In the genomic region with DNA sequence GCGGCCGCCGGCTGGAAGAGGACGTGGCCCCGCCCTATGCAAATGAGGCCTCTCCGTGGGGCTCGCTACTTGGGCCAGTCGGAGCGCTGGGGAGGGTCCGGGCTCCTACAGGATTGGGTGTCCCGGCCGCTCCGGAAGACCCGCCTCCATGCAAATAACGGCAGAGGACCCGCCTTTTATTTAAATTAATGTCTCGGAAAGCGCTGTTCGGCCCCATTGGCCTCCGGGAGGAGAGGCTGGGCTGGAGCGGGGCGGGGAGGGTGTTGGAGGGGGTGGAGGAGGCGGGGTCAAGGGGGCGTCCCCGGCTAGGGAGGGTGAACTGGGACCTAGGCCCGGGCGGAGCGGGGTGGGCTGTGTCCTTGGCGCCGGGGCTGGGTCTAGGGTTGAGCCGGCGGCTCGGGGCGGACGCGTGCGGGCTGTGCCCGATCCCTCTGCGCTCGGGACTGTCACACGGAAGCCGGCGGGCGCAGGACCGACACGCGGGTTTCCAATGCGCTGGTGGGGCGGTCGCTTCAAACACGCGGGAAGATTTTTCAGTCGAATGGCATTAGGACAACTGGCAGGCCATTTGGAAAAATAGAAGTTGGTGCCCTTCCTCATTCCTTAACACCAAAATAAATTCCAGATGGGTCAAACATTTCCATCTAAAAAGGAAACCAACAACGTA, we compare ENCODE assay signal across 8 cellular contexts. TPM values are rescaled to one million over a fixed set of nuclear protein-coding genes. Genes with fewer than 3 reads are reported as not detected.
DNase-seq lines count a peak whose midpoint lies in the region; ATAC-seq and TF ChIP-seq lines count a peak whose summit lies in the region.

No MANE protein-coding gene starts in this region.

- peak overlapping the region; percentile 80 for H3K4me3 ChIP-seq in GM08714 (ENCODE audit: low read length)
- peak overlapping the region; percentile 91 for H3K4me3 ChIP-seq in SK-N-MC
- H3K4me3 ChIP-seq in testis = peak overlapping the region; percentile 80 to 95

- H3K27me3 ChIP-seq in testis = no peaks in the 10 kb centered on the region

- H3K27me3 Mint-ChIP-seq in activated naive CD4-positive, alpha-beta T cell treated with anti-CD3 and anti-CD28 coated beads, Interleukin-2, amount 50 U/mL, for 24 hours = no peaks in the 10 kb centered on the region

- TF ChIP-seq CTCF in omental fat pad (IDR thresholded peaks at IDR 0.05) (no peak), testis (IDR thresholded peaks at IDR 0.05) (no peak)

- no peak for TF ChIP-seq POLR2A in testis (IDR thresholded peaks at IDR 0.05)

- H3K27ac ChIP-seq in SK-N-MC = peak overlapping the region; percentile 64
- H3K27ac ChIP-seq in testis = peak overlapping the region; percentile 56 to 92

- peak overlapping the region; percentile 94 for H3K4me3 Mint-ChIP-seq in activated naive CD4-positive, alpha-beta T cell treated with anti-CD3 and anti-CD28 coated beads, Interleukin-2, amount 50 U/mL, for 24 hours

- H3K9me3 ChIP-seq in SK-N-MC (ENCODE audit: low read depth, low read length) = no peaks in the 10 kb centered on the region
- no peaks in the 10 kb centered on the region for H3K9me3 ChIP-seq in testis

- intact Hi-C loops in testis (cut with DNase I; ENCODE audit: low total_unique reads) = no loop called here

- 0% methylated on average over 29 to 54 of the region's 54 CpGs for WGBS in testis, 2 donors

- peaks cover 5% of the 10 kb centered on the region for H3K36me3 Mint-ChIP-seq in activated naive CD4-positive, alpha-beta T cell treated with anti-CD3 and anti-CD28 coated beads, Interleukin-2, amount 50 U/mL, for 24 hours

- H3K36me3 ChIP-seq in SK-N-MC (ENCODE audit: insufficient read depth, low read length) (peaks cover 9% of the 10 kb centered on the region; the same call in 1 of the 2 replicates), testis (ENCODE audit: low read depth, missing control alignments) (no peaks in the 10 kb centered on the region)

- H3K4me1 Mint-ChIP-seq in activated naive CD4-positive, alpha-beta T cell treated with anti-CD3 and anti-CD28 coated beads, Interleukin-2, amount 50 U/mL, for 24 hours = peaks cover 28% of the 10 kb centered on the region

- peak; percentile 97 for DNase-seq in NCI-H1048 (lab: John Stamatoyannopoulos, UW)
- peak; percentile 83 for DNase-seq in SK-N-MC (ENCODE audit: low read depth, low spot score)
- DNase-seq in glomerular visceral epithelial cell (ENCODE audit: extremely low spot score) = peak; percentile 99
- peak; percentile 83 for DNase-seq in omental fat pad (ENCODE audit: low spot score)
- peak; percentile 100 for DNase-seq in testis

- H3K27ac Mint-ChIP-seq in activated naive CD4-positive, alpha-beta T cell treated with anti-CD3 and anti-CD28 coated beads, Interleukin-2, amount 50 U/mL, for 24 hours = peak overlapping the region; percentile 51

- no peaks in the 10 kb centered on the region for H3K9me3 Mint-ChIP-seq in activated naive CD4-positive, alpha-beta T cell treated with anti-CD3 and anti-CD28 coated beads, Interleukin-2, amount 50 U/mL, for 24 hours

- peaks cover 18% of the 10 kb centered on the region for H3K4me1 ChIP-seq in testis

- H3K9ac ChIP-seq in SK-N-MC (ENCODE audit: insufficient read length) = peak overlapping the region; percentile 85

- peak; percentile 87 for ATAC-seq in HG02588 (IDR thresholded peaks at IDR 0.05; ENCODE audit: unreplicated experiment)
- ATAC-seq in omental fat pad (ENCODE audit: low FRiP score) = peak; percentile 98

RNA-seq across cellular contexts. Expression of gene POLM, which starts 0.3 kb away (rescaled TPM):
- total RNA-seq in omental fat pad (10 to 100 TPM; 10.0 to 43.5 (median 21.3) TPM), testis (10 to 100 TPM; 43.4 to 63.7 TPM)
- polyA plus RNA-seq in testis (ENCODE audit: insufficient read depth, low read depth, low replicate concordance) = 11.7 TPM

RNA-seq across cellular contexts. Expression of gene PGAM2, which starts 17.3 kb away (rescaled TPM):
- total RNA-seq in omental fat pad (not detected), testis (100 to 1,000 TPM in 1 of 2 donors, 10 to 100 TPM in 1; 85.1 to 139 TPM)
- polyA plus RNA-seq in testis (ENCODE audit: insufficient read depth, low read depth, low replicate concordance) = 298 TPM

RNA-seq across cellular contexts. Expression of gene AEBP1, which starts 21.5 kb away (rescaled TPM):
- total RNA-seq in omental fat pad (100 to 1,000 TPM in 3 of 4 donors, 10 to 100 TPM in 1; 64.9 to 209 (median 163) TPM), testis (100 to 1,000 TPM in 1 of 2 donors, 10 to 100 TPM in 1; 74.5 to 102 TPM)
- polyA plus RNA-seq in testis (ENCODE audit: insufficient read depth, low read depth, low replicate concordance) = 168 TPM

RNA-seq across cellular contexts. Expression of gene DBNL, which starts 38.2 kb away (rescaled TPM):
- total RNA-seq in omental fat pad (100 to 1,000 TPM; 106 to 160 (median 127) TPM), testis (10 to 100 TPM; 61.4 to 72.7 TPM)
- 50.0 TPM for polyA plus RNA-seq in testis (ENCODE audit: insufficient read depth, low read depth, low replicate concordance)

RNA-seq across cellular contexts. Expression of gene POLD2, which starts 40.7 kb away (rescaled TPM):
- total RNA-seq in omental fat pad (10 to 100 TPM; 41.9 to 71.3 (median 44.2) TPM), testis (10 to 100 TPM; 59.4 to 61.9 TPM)
- 117 TPM for polyA plus RNA-seq in testis (ENCODE audit: insufficient read depth, low read depth, low replicate concordance)

Comparison
In these comparisons a context has a peak if more than half of its experiments do, and no peak if none do; other contexts are left out.
1. Peak in every context shown above with its lines: DNase-seq, ATAC-seq, H3K4me3 ChIP-seq and H3K27ac ChIP-seq.
2. RNA of gene PGAM2, which starts 17.3 kb away (total RNA-seq): 85.1 to 139 TPM in testis; not detected in omental fat pad; every median in the first group is over 10 times any median in the second.